Comparison of ENCODE assay signal across 23 cellular contexts in the genomic region with DNA sequence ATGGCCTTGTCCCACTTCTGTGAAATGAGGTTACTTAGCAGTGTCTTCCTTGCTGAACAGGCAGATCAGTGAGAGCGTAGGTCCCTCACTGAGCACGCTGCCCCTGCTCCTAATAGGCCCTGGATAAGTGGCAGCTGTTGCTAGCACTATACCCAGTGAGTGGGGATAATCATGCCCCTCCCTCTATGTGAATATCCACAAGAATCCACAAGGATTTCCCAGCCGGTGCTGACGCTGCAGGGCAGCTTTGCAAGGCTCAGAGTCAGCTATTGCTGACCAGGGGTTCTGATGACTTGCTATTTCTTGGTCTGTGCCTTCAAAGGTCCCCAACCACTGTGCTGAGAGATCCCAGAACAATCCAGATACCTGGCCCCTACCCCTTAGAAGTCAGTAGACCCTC.
DNase-seq lines count a peak whose midpoint lies in the region; ATAC-seq and TF ChIP-seq lines count a peak whose summit lies in the region.
"Had no signal": no experiment of that assay in that cellular context is flagged by ENCODE, and none has a peak within 500 bp of the region (broad histone marks: within the 10 kb centered on the region; RNA-seq: fewer than 3 reads in every experiment).

No MANE protein-coding gene starts in this region.

- 100% methylated on average over 4 of the region's 4 CpGs for WGBS in SK-N-SH (ENCODE audit: low lambda C conversion rate)

- DNase-seq in CD4-positive, alpha-beta T cell = no peak
- DNase-seq in NCI-H2227 treated with DMSO at 0.1 percent for 48 hours (lab: John Stamatoyannopoulos, UW) = peak; percentile 34
- peak in 1 of 3 donors; percentile 20 for DNase-seq in mucosa of descending colon
- no peak for DNase-seq in SK-N-SH
- no peak for DNase-seq in HUDEP-2 (lab: John Stamatoyannopoulos, UW; ENCODE audit: unreplicated experiment in 76 of 76)
- DNase-seq: ACHN; activated CD4-positive, alpha-beta T cell treated with anti-CD3 and anti-CD28 coated beads for 48 hours; activated CD8-positive, alpha-beta memory T cell treated with anti-CD3 and anti-CD28 coated beads, Interleukin-2, amount 50 U/mL, for 4 hours; activated gamma-delta T cell treated with Interleukin-2 at 50 U/mL for 16 hours; anterior cingulate cortex; DND-41; effector memory CD4-positive, alpha-beta T cell; heart left ventricle; KBM-7; mammary epithelial cell; NCI-H2029 treated with DMSO at 0.1 percent for 48 hours; NCI-H774; stimulated activated naive CD4-positive, alpha-beta T cell; upper lobe of left lung had no signal

- no peak overlapping the region for H3K4me2 ChIP-seq in SK-N-SH

- POLR2A ChIA-PET in CD4-positive, alpha-beta T cell (lab: Charles Lee) = no interaction called here
- POLR2A ChIA-PET in SK-N-SH (lab: Yijun Ruan, JAX) = no interaction called here

- peaks cover 58% of the 10 kb centered on the region for H3K4me1 Mint-ChIP-seq in CD4-positive, alpha-beta T cell (ENCODE audit: low read depth)
- peaks cover 30% of the 10 kb centered on the region for H3K4me1 Mint-ChIP-seq in brain

- H3K79me2 ChIP-seq in SK-N-SH (ENCODE audit: insufficient read depth) = no peaks in the 10 kb centered on the region; the same call in 1 of the 2 replicates

- H3K4me3 ChIP-seq in mucosa of descending colon (no peak overlapping the region), SK-N-SH (ENCODE audit: low read depth in 2 of 2, low read length in 1 of 2) (no peak overlapping the region)
- H3K4me3 ChIP-seq: heart left ventricle, upper lobe of left lung had no signal

- no peak for TF ChIP-seq CTCF in CD4-positive, alpha-beta T cell (IDR thresholded peaks at IDR 0.05)
- TF ChIP-seq CTCF in brain (conservative IDR thresholded peaks at IDR 0.05) (no peak), mucosa of descending colon (IDR thresholded peaks at IDR 0.05) (no peak), SK-N-SH (IDR thresholded peaks at IDR 0.05) (no peak)

- H2AFZ ChIP-seq in SK-N-SH (ENCODE audit: low read depth) = no peak overlapping the region

- no peak for TF ChIP-seq RAD21 in SK-N-SH (IDR thresholded peaks at IDR 0.05; ENCODE audit: low read length)

- ATAC-seq in CD4-positive, alpha-beta T cell (ENCODE audit: poor library complexity) = no peak
- ATAC-seq in mucosa of descending colon (peak; percentile 43), HG02970 (IDR thresholded peaks at IDR 0.05; ENCODE audit: low FRiP score, unreplicated experiment) (no peak), HG03457 (IDR thresholded peaks at IDR 0.05; ENCODE audit: unreplicated experiment) (no peak)
- ATAC-seq: heart left ventricle had no signal

- intact Hi-C loops in CD4-positive, alpha-beta T cell (cut with DNase I, micrococcal nuclease) = loop anchor here in 1 of 2 experiments (10.0 kb wide), 1 partner anchor 150 kb away; the partner anchor contains the start of gene TRERF1
- intact Hi-C loops in mucosa of descending colon (cut with DNase I, micrococcal nuclease) = no loop called here

- H3K27ac Mint-ChIP-seq in CD4-positive, alpha-beta T cell = peak overlapping the region; percentile 18
- H3K27ac Mint-ChIP-seq in brain = peak overlapping the region in 3 of 5 experiments; percentile 69 to 94 (median 76)

- H3F3A ChIP-seq in SK-N-SH (replicated peaks; ENCODE audit: insufficient read depth) = no peaks in the 10 kb centered on the region

- H4K20me1 ChIP-seq in SK-N-SH (ENCODE audit: insufficient read depth) = no peaks in the 10 kb centered on the region

- H3K4me3 Mint-ChIP-seq in CD4-positive, alpha-beta T cell = no peak overlapping the region
- no peak overlapping the region for H3K4me3 Mint-ChIP-seq in brain
- H3K4me3 Mint-ChIP-seq: neural crest cell had no signal

- no peaks in the 10 kb centered on the region for H3K36me3 ChIP-seq in mucosa of descending colon (ENCODE audit: low read depth)
- H3K36me3 ChIP-seq in SK-N-SH (replicated peaks in 1 of 2; ENCODE audit: control insufficient read depth in 1 of 2, insufficient read depth in 2 of 2, low read length in 1 of 2) = peaks cover 4 to 7% of the 10 kb centered on the region in 2 experiments
- H3K36me3 ChIP-seq: upper lobe of left lung had no signal

- H3K9me3 Mint-ChIP-seq in CD4-positive, alpha-beta T cell = no peaks in the 10 kb centered on the region
- H3K9me3 Mint-ChIP-seq in brain = no peaks in the 10 kb centered on the region
- H3K9me3 Mint-ChIP-seq: neural crest cell had no signal

- H3K4me1 ChIP-seq in mucosa of descending colon (ENCODE audit: low read depth) (no peaks in the 10 kb centered on the region), SK-N-SH (ENCODE audit: control insufficient read depth in 1 of 2, insufficient read depth in 2 of 2, low read depth in 1 of 2, low read length in 1 of 2) (no peaks in the 10 kb centered on the region)

- H3K27me3 Mint-ChIP-seq in CD4-positive, alpha-beta T cell = no peaks in the 10 kb centered on the region
- no peaks in the 10 kb centered on the region for H3K27me3 Mint-ChIP-seq in brain

- H3K27me3 ChIP-seq in CD4-positive, alpha-beta T cell (ENCODE audit: control insufficient read depth, insufficient read depth, low read length) = no peaks in the 10 kb centered on the region
- no peaks in the 10 kb centered on the region for H3K27me3 ChIP-seq in SK-N-SH (ENCODE audit: insufficient read depth)
- H3K27me3 ChIP-seq: heart left ventricle, upper lobe of left lung had no signal

- H3K9me3 ChIP-seq in CD4-positive, alpha-beta T cell (ENCODE audit: control insufficient read depth, low read length) = no peaks in the 10 kb centered on the region
- no peaks in the 10 kb centered on the region for H3K9me3 ChIP-seq in mucosa of descending colon
- H3K9me3 ChIP-seq in SK-N-SH = no peaks in the 10 kb centered on the region
- H3K9me3 ChIP-seq: heart left ventricle, upper lobe of left lung had no signal

- peaks cover 18% of the 10 kb centered on the region for H3K36me3 Mint-ChIP-seq in CD4-positive, alpha-beta T cell (ENCODE audit: low read depth)
- peaks cover 15% of the 10 kb centered on the region for H3K36me3 Mint-ChIP-seq in brain

- no peak overlapping the region for H3K9ac ChIP-seq in SK-N-SH

- no peak overlapping the region for H3K27ac ChIP-seq in CD4-positive, alpha-beta T cell (ENCODE audit: low read depth, low read length)
- no peak overlapping the region for H3K27ac ChIP-seq in SK-N-SH (ENCODE audit: low read depth in 2 of 2, low read length in 1 of 2)
- H3K27ac ChIP-seq: heart left ventricle, upper lobe of left lung had no signal

- CTCF ChIA-PET in CD4-positive, alpha-beta T cell (lab: Charles Lee) = interaction anchor here (1.0 kb wide), 1 partner anchor 243 kb away, joined by 4 read pairs; no protein-coding TSS in a partner anchor
- CTCF ChIA-PET in SK-N-SH (lab: Yijun Ruan, JAX) = interaction anchor here (1.2 to 1.3 kb wide), 2 partner anchors 43 to 243 kb away, joined by 4 to 5 read pairs; no protein-coding TSS in a partner anchor

- H3K9me2 ChIP-seq in SK-N-SH = no peaks in the 10 kb centered on the region

- no peak for TF ChIP-seq EP300 in SK-N-SH (IDR thresholded peaks at IDR 0.05; ENCODE audit: borderline replicate concordance in 1 of 2, low read depth in 1 of 2, low read length in 1 of 2)

TF ChIP-seq in SK-N-SH, 30 proteins besides CTCF, POLR2A, EP300 and RAD21:
- TF ChIP-seq FOXM1 (IDR thresholded peaks at IDR 0.05; ENCODE audit: low read depth) (no peak), SMC3 (IDR thresholded peaks at IDR 0.05; ENCODE audit: low read depth, low read length) (no peak), PBX3 (IDR thresholded peaks at IDR 0.05) (no peak), RFX5 (IDR thresholded peaks at IDR 0.05; ENCODE audit: low read length) (no peak), IRF3 (IDR thresholded peaks at IDR 0.05; ENCODE audit: low read depth, low read length) (no peak), NRF1 (IDR thresholded peaks at IDR 0.05; ENCODE audit: low read depth, low read length) (no peak), SIN3A (IDR thresholded peaks at IDR 0.05; ENCODE audit: borderline replicate concordance, low read depth, low read length) (no peak), YY1 (IDR thresholded peaks at IDR 0.05; ENCODE audit: low read depth) (no peak), GATA2 (CRISPR knock-in tag; IDR thresholded peaks at IDR 0.05) (no peak), JUND (IDR thresholded peaks at IDR 0.05) (no peak), MXI1 (IDR thresholded peaks at IDR 0.05; ENCODE audit: low read depth, low read length) (no peak), TEAD4 (IDR thresholded peaks at IDR 0.05; ENCODE audit: borderline replicate concordance, insufficient read depth) (no peak)
